ENCODE assay signal across 14 cellular contexts in genomic region chr3:115330406-115330805, GRCh38.
A peak's percentile ranks its signal among the peaks of the same experiment; 100 is the strongest.
DNase-seq lines count a peak whose midpoint lies in the region; ATAC-seq and TF ChIP-seq lines count a peak whose summit lies in the region.
"Had no signal": no experiment of that assay in that cellular context is flagged by ENCODE, and none has a peak within 500 bp of the region (broad histone marks: within the 10 kb centered on the region; RNA-seq: fewer than 3 reads in every experiment).

No MANE protein-coding gene starts in this region.

- no peaks in the 10 kb centered on the region for H3K36me3 ChIP-seq in adipocyte (ENCODE audit: control insufficient read depth, insufficient read depth, low read length, severe bottlenecking)
- H3K36me3 ChIP-seq in skeletal muscle satellite cell (ENCODE audit: insufficient read depth, low read length), result no peaks in the 10 kb centered on the region
- no peaks in the 10 kb centered on the region for H3K36me3 ChIP-seq in thyroid gland

- peak; percentile 52 for DNase-seq in HFF-Myc (ENCODE audit: extremely low read depth, low read depth)
- DNase-seq in adipocyte (ENCODE audit: low read depth), result peak; percentile 39
- peak in 1 of 2 donors; percentile 57 for DNase-seq in foreskin keratinocyte
- DNase-seq in thyroid gland, result no peak
- no peak for DNase-seq in activated naive CD4-positive, alpha-beta T cell treated with Interleukin-2 at 50 U/mL for 16 hours
- no peak for DNase-seq in stimulated activated naive CD8-positive, alpha-beta T cell treated with anti-CD3 and anti-CD28 coated beads, Interleukin-15, amount 100 ng/mL, for 72 hours
- DNase-seq: activated CD4-positive, CD25-positive, alpha-beta regulatory T cell treated with anti-CD3 and anti-CD28 coated beads, Interleukin-2, amount 50 U/mL, for 72 hours; Caco-2; glutamatergic neuron; left colon; T-helper 1 cell had no signal

- H3K27ac ChIP-seq in foreskin keratinocyte (no peak overlapping the region), thyroid gland (no peak overlapping the region)

- H3K27me3 Mint-ChIP-seq in stimulated activated naive CD8-positive, alpha-beta T cell treated with anti-CD3 and anti-CD28 coated beads, Interleukin-15, amount 100 ng/mL, for 72 hours, result no peaks in the 10 kb centered on the region

- H3K9ac ChIP-seq in adipocyte (ENCODE audit: low read length) (no peak overlapping the region), skeletal muscle satellite cell (ENCODE audit: low read depth, low read length) (no peak overlapping the region)

- no peaks in the 10 kb centered on the region for H3K27me3 ChIP-seq in adipocyte (replicated peaks; ENCODE audit: control insufficient read depth, insufficient read depth, low read length)
- H3K27me3 ChIP-seq in foreskin keratinocyte, result peaks cover 4% of the 10 kb centered on the region
- H3K27me3 ChIP-seq in skeletal muscle satellite cell (ENCODE audit: control insufficient read depth, insufficient read depth, low read length), result no peaks in the 10 kb centered on the region
- no peaks in the 10 kb centered on the region for H3K27me3 ChIP-seq in thyroid gland

- TF ChIP-seq POLR2A in thyroid gland (IDR thresholded peaks at IDR 0.05), result no peak

- intact Hi-C loops in thyroid gland (cut with DNase I), result no loop called here

- H3K4me1 ChIP-seq in adipocyte (ENCODE audit: control insufficient read depth, insufficient read depth, low read length) (no peaks in the 10 kb centered on the region), foreskin keratinocyte (no peaks in the 10 kb centered on the region), skeletal muscle satellite cell (ENCODE audit: control insufficient read depth, insufficient read depth, low read length) (peaks cover 10% of the 10 kb centered on the region), thyroid gland (no peaks in the 10 kb centered on the region)
- H3K4me1 ChIP-seq: Caco-2 had no signal

- H3K4me1 Mint-ChIP-seq in stimulated activated naive CD8-positive, alpha-beta T cell treated with anti-CD3 and anti-CD28 coated beads, Interleukin-15, amount 100 ng/mL, for 72 hours, result no peaks in the 10 kb centered on the region
- H3K4me1 Mint-ChIP-seq: neural crest cell had no signal

- WGBS in thyroid gland, 2 donors, result 59 to 77% methylated on average over 1 of the region's 1 CpG

- H3K9me3 ChIP-seq in adipocyte (ENCODE audit: control insufficient read depth, low read length), result no peaks in the 10 kb centered on the region
- no peaks in the 10 kb centered on the region for H3K9me3 ChIP-seq in skeletal muscle satellite cell (replicated peaks; ENCODE audit: low read length)
- no peaks in the 10 kb centered on the region for H3K9me3 ChIP-seq in thyroid gland
- H3K9me3 ChIP-seq: Caco-2 had no signal

- peak overlapping the region; percentile 5 for H3K4me2 ChIP-seq in skeletal muscle satellite cell (ENCODE audit: low read length)

- H3K27ac Mint-ChIP-seq in stimulated activated naive CD8-positive, alpha-beta T cell treated with anti-CD3 and anti-CD28 coated beads, Interleukin-15, amount 100 ng/mL, for 72 hours, result no peak overlapping the region

- H3K4me3 Mint-ChIP-seq in stimulated activated naive CD8-positive, alpha-beta T cell treated with anti-CD3 and anti-CD28 coated beads, Interleukin-15, amount 100 ng/mL, for 72 hours, result no peak overlapping the region
- H3K4me3 Mint-ChIP-seq: neural crest cell had no signal

- ATAC-seq in foreskin keratinocyte (peak; percentile 91), HG02885 (IDR thresholded peaks at IDR 0.05; ENCODE audit: poor library complexity, unreplicated experiment) (no peak)
- no peak for ATAC-seq in stimulated activated naive CD8-positive, alpha-beta T cell treated with anti-CD3 and anti-CD28 coated beads, Interleukin-15, amount 100 ng/mL, for 72 hours
- ATAC-seq: left colon had no signal

- H3K9me3 Mint-ChIP-seq in stimulated activated naive CD8-positive, alpha-beta T cell treated with anti-CD3 and anti-CD28 coated beads, Interleukin-15, amount 100 ng/mL, for 72 hours, result peaks cover 0 to 4% of the 10 kb centered on the region in 2 donors
- H3K9me3 Mint-ChIP-seq: neural crest cell had no signal

- TF ChIP-seq CTCF in HFF-Myc (IDR thresholded peaks at IDR 0.05; ENCODE audit: low read depth, low read length, missing control alignments) (no peak), foreskin keratinocyte (conservative IDR thresholded peaks at IDR 0.05) (no peak), thyroid gland (IDR thresholded peaks at IDR 0.05) (no peak)

- H3K4me3 ChIP-seq in HFF-Myc (replicated peaks; ENCODE audit: low read depth, low read length) (no peak overlapping the region), adipocyte (ENCODE audit: low read length) (no peak overlapping the region), skeletal muscle satellite cell (ENCODE audit: low read length) (no peak overlapping the region), thyroid gland (replicated peaks in 1 of 3) (no peak overlapping the region)

Comparison
In these comparisons a context has a peak if more than half of its experiments do, and no peak if none do; other contexts are left out.
1. DNase-seq: peak in HFF-Myc (single experiment) and adipocyte (single experiment); none in thyroid gland (0 of 2), activated naive CD4-positive, alpha-beta T cell treated with Interleukin-2 at 50 U/mL for 16 hours (single experiment) and stimulated activated naive CD8-positive, alpha-beta T cell treated with anti-CD3 and anti-CD28 coated beads, Interleukin-15, amount 100 ng/mL, for 72 hours (0 of 2).